In genomic region chr15:98611031-98611430, GRCh38 we compare ENCODE assay signal across 1 cellular context.
TF ChIP-seq lines count a peak whose summit lies in the region.

No MANE protein-coding gene starts in this region.

TF ChIP-seq in WTC11, 78 proteins besides CTCF, POLR2A, EP300 and RAD21 (continued from another document):
- TF ChIP-seq ZNF532 (CRISPR knock-in tag; IDR thresholded peaks at IDR 0.05; ENCODE audit: borderline replicate concordance) (no peak), ZBTB21 (CRISPR knock-in tag; IDR thresholded peaks at IDR 0.05; ENCODE audit: borderline replicate concordance) (no peak), FOXP4 (CRISPR knock-in tag; IDR thresholded peaks at IDR 0.05) (no peak), GTF2I (CRISPR knock-in tag; conservative IDR thresholded peaks at IDR 0.05) (no peak), ZNF219 (CRISPR knock-in tag; IDR thresholded peaks at IDR 0.05; ENCODE audit: borderline replicate concordance) (no peak)
